Comparison of ENCODE assay signal across 8 cellular contexts in the genomic region with DNA sequence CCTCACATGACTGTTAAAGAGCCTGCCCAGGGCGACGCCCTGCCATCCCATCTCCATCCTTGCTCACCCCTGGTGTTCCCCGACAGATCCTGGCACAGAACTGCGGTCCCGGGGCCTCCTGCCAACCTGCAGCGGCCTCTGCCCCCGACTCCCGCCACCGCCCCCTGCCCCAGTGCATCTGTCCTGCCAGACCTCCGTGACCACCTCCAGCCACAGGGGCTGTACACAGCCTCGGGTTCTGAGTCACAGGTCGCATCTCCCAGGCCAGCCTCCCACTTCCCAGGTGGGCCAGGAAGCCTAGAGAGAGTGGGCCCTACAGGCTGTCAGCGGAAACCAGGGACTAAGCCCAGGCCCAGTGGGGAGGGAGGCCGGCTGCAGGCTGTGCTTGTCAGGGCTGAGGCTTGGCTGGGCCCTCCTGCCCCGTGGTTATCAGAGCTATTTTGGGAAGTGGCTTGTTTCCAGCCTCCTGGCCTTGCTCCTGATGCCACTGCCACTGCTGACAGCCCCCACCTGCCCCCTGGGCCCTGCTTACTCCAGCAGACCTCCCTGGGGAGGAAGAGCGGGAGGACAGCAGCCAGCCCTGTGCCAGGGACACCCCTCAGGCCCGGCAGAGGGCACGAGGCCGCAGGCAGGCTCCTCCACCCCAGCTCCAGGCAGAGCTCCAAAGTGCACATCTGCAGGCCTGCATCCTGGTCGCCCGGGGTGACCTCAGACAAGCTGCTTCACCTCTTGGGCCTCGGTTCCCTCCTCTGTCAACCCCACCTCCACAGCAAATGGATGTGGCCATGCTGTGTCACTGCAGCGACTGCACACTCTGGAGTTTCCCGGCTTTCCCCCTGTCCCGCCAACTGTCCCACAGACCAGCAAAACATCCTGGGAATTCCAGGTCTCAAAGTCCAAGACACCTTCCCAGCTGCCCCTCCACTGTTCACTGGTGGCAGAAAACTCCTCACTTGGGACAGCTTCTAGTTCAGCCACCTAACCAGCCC.
DNase-seq lines count a peak whose midpoint lies in the region; ATAC-seq and TF ChIP-seq lines count a peak whose summit lies in the region.
"Not testable (repeated sequence)": the region's sequence is repeated elsewhere in the genome, so short reads cannot be mapped to it uniquely, and the experiment has no call there.

No MANE protein-coding gene starts in this region.

- not testable (repeated sequence) for H3K9ac ChIP-seq in endodermal cell (ENCODE audit: extremely low read depth, low read length, poor library complexity, severe bottlenecking)

- H3K27ac ChIP-seq in endodermal cell (ENCODE audit: low read depth, low read length); left lung: not testable (repeated sequence)
- H3K27ac ChIP-seq in heart right ventricle: peak overlapping the region in 7 of 10 donors; percentile 30 to 72 (median 63)
- peak overlapping the region in 1 of 2 donors; percentile 57 for H3K27ac ChIP-seq in ovary

- not testable (repeated sequence) for TF ChIP-seq CTCF in NB4 (IDR thresholded peaks at IDR 0.05; ENCODE audit: low read depth, low read length); endodermal cell (conservative IDR thresholded peaks at IDR 0.05); left lung (IDR thresholded peaks at IDR 0.05); ovary (IDR thresholded peaks at IDR 0.05)
- TF ChIP-seq CTCF in heart right ventricle (IDR thresholded peaks at IDR 0.05): peak in 1 of 9 donors; percentile 2

- not testable (repeated sequence) for H3K36me3 Mint-ChIP-seq in activated CD4-positive, alpha-beta T cell treated with anti-CD3 and anti-CD28 coated beads, Interleukin-2, amount 10 ng/mL, durations not matched to agents 7 days and 5 days (ENCODE audit: low read depth); endodermal cell (ENCODE audit: low read depth); stimulated activated naive B cell treated with anti-CD40 and anti-IgM and Interleukin-4, amounts not matched to agents 10 μg/mL and 1 μg/mL and 100 μg/mL, for 72 hours

- not testable (repeated sequence) for H3K9me3 ChIP-seq in endodermal cell (ENCODE audit: control insufficient read depth, low read length); heart right ventricle; left lung; ovary

- intact Hi-C loops in heart right ventricle (cut with DNase I); left lung (cut with DNase I); ovary (cut with DNase I): not testable (repeated sequence)

- not testable (repeated sequence) for H3K27me3 Mint-ChIP-seq in activated CD4-positive, alpha-beta T cell treated with anti-CD3 and anti-CD28 coated beads, Interleukin-2, amount 10 ng/mL, durations not matched to agents 7 days and 5 days; endodermal cell (ENCODE audit: insufficient read depth); stimulated activated naive B cell treated with anti-CD40 and anti-IgM and Interleukin-4, amounts not matched to agents 10 μg/mL and 1 μg/mL and 100 μg/mL, for 72 hours

- not testable (repeated sequence) for H3K27me3 ChIP-seq in endodermal cell (ENCODE audit: control insufficient read depth, insufficient read depth, low read length, poor library complexity, severe bottlenecking); heart right ventricle; left lung; ovary

- H3K4me3 Mint-ChIP-seq in activated CD4-positive, alpha-beta T cell treated with anti-CD3 and anti-CD28 coated beads, Interleukin-2, amount 10 ng/mL, durations not matched to agents 7 days and 5 days; endodermal cell; stimulated activated naive B cell treated with anti-CD40 and anti-IgM and Interleukin-4, amounts not matched to agents 10 μg/mL and 1 μg/mL and 100 μg/mL, for 72 hours: not testable (repeated sequence)

- DNase-seq in AG20443 (ENCODE audit: low spot score): peak; percentile 20
- DNase-seq in NB4 (ENCODE audit: low read depth): peak; percentile 48
- DNase-seq in activated CD4-positive, alpha-beta T cell treated with anti-CD3 and anti-CD28 coated beads, Interleukin-2, amount 10 ng/mL, durations not matched to agents 7 days and 5 days; stimulated activated naive B cell treated with anti-CD40 and anti-IgM and Interleukin-4, amounts not matched to agents 10 μg/mL and 1 μg/mL and 100 μg/mL, for 72 hours: not testable (repeated sequence)
- peak; percentile 41 for DNase-seq in endodermal cell
- peak; percentile 71 to 79 for DNase-seq in heart right ventricle
- DNase-seq in left lung: peak in 1 of 2 donors; percentile 69
- DNase-seq in ovary: peak; percentile 42 to 64 (median 54)

- POLR2A ChIA-PET in activated CD4-positive, alpha-beta T cell treated with anti-CD3 and anti-CD28 coated beads, Interleukin-2, amount 10 ng/mL, durations not matched to agents 7 days and 5 days (lab: Charles Lee): not testable (repeated sequence)

- H3K36me3 ChIP-seq in endodermal cell (ENCODE audit: control insufficient read depth, insufficient read depth, low read length); heart right ventricle; left lung; ovary: not testable (repeated sequence)

- peak overlapping the region; percentile 75 for H3K27ac Mint-ChIP-seq in activated CD4-positive, alpha-beta T cell treated with anti-CD3 and anti-CD28 coated beads, Interleukin-2, amount 10 ng/mL, durations not matched to agents 7 days and 5 days
- H3K27ac Mint-ChIP-seq in endodermal cell: not testable (repeated sequence)
- H3K27ac Mint-ChIP-seq in stimulated activated naive B cell treated with anti-CD40 and anti-IgM and Interleukin-4, amounts not matched to agents 10 μg/mL and 1 μg/mL and 100 μg/mL, for 72 hours: peak overlapping the region; percentile 71

- CTCF ChIA-PET in activated CD4-positive, alpha-beta T cell treated with anti-CD3 and anti-CD28 coated beads, Interleukin-2, amount 10 ng/mL, durations not matched to agents 7 days and 5 days (lab: Charles Lee): not testable (repeated sequence)

- 90 to 92% methylated on average over 8 to 24 of the region's 25 CpGs for WGBS in endodermal cell (ENCODE audit: insufficient coverage in 1 of 2, insufficient read length in 1 of 2), 2 experiments
- WGBS in heart right ventricle, 2 donors: 23 to 33% methylated on average over 20 to 25 of the region's 25 CpGs
- 33 to 37% (median 33%) methylated on average over 24 to 25 of the region's 25 CpGs for WGBS in ovary, 3 donors

- not testable (repeated sequence) for H3K9me3 Mint-ChIP-seq in activated CD4-positive, alpha-beta T cell treated with anti-CD3 and anti-CD28 coated beads, Interleukin-2, amount 10 ng/mL, durations not matched to agents 7 days and 5 days; endodermal cell; stimulated activated naive B cell treated with anti-CD40 and anti-IgM and Interleukin-4, amounts not matched to agents 10 μg/mL and 1 μg/mL and 100 μg/mL, for 72 hours

- H3K4me1 Mint-ChIP-seq in activated CD4-positive, alpha-beta T cell treated with anti-CD3 and anti-CD28 coated beads, Interleukin-2, amount 10 ng/mL, durations not matched to agents 7 days and 5 days: peaks cover 19% of the 10 kb centered on the region
- H3K4me1 Mint-ChIP-seq in endodermal cell: not testable (repeated sequence)
- H3K4me1 Mint-ChIP-seq in stimulated activated naive B cell treated with anti-CD40 and anti-IgM and Interleukin-4, amounts not matched to agents 10 μg/mL and 1 μg/mL and 100 μg/mL, for 72 hours: peaks cover 15 to 25% of the 10 kb centered on the region in 2 donors

- TF ChIP-seq EP300 in ovary (IDR thresholded peaks at IDR 0.05): not testable (repeated sequence)

- ATAC-seq in heart right ventricle: peak; percentile 85 to 95 (median 90)
- peak; percentile 32 for ATAC-seq in left lung
- ATAC-seq in stimulated activated naive B cell treated with anti-CD40 and anti-IgM and Interleukin-4, amounts not matched to agents 10 μg/mL and 1 μg/mL and 100 μg/mL, for 72 hours (replicated peaks): peak in 1 of 2 donors; percentile 22

- H3K4me3 ChIP-seq in NB4 (ENCODE audit: low read depth, low read length); endodermal cell (ENCODE audit: low read length); heart right ventricle; left lung; ovary: not testable (repeated sequence)

- TF ChIP-seq POLR2A in NB4 (IDR thresholded peaks at IDR 0.05; ENCODE audit: extremely low read depth, insufficient read length); ovary (IDR thresholded peaks at IDR 0.05): not testable (repeated sequence)

- H3K4me1 ChIP-seq in endodermal cell (ENCODE audit: control insufficient read depth, insufficient read depth, low read length); left lung: not testable (repeated sequence)
- H3K4me1 ChIP-seq in heart right ventricle: peaks cover 3 to 22% (median 11%) of the 10 kb centered on the region in 9 donors
- peaks cover 11% of the 10 kb centered on the region for H3K4me1 ChIP-seq in ovary (ENCODE audit: insufficient read depth)
